In genomic region chr22:50205781-50206569, GRCh38 we compare ENCODE assay signal across 14 cellular contexts. TPM values are rescaled to one million over a fixed set of nuclear protein-coding genes. Genes with fewer than 3 reads are reported as not detected.
DNase-seq lines count a peak whose midpoint lies in the region; ATAC-seq and TF ChIP-seq lines count a peak whose summit lies in the region.
"Had no signal": no experiment of that assay in that cellular context is flagged by ENCODE, and none has a peak within 500 bp of the region (broad histone marks: within the 10 kb centered on the region; RNA-seq: fewer than 3 reads in every experiment).

No MANE protein-coding gene starts in this region.

- peaks cover 35% of the 10 kb centered on the region for H3K36me3 Mint-ChIP-seq in effector memory CD8-positive, alpha-beta T cell (ENCODE audit: insufficient read depth)

- intact Hi-C loops in Right ventricle myocardium superior (cut with DNase I) = loop anchor here (5.0 kb wide), 1 partner anchor 59 kb away; no protein-coding TSS in a partner anchor
- intact Hi-C loops in esophagus squamous epithelium (cut with DNase I) = no loop called here

- WGBS in esophagus squamous epithelium, 2 donors = 87 to 93% methylated on average over 27 to 34 of the region's 45 CpGs

- H3K36me3 ChIP-seq in cardiac muscle cell = peaks cover 27% of the 10 kb centered on the region
- H3K36me3 ChIP-seq in esophagus squamous epithelium = peaks cover 10 to 77% (median 22%) of the 10 kb centered on the region in 3 donors
- peaks cover 51% of the 10 kb centered on the region for H3K36me3 ChIP-seq in neutrophil

- peak overlapping the region; percentile 3 for H3K27ac ChIP-seq in cardiac muscle cell
- peak overlapping the region; percentile 5 to 61 (median 53) for H3K27ac ChIP-seq in esophagus squamous epithelium
- peak overlapping the region; percentile 40 for H3K27ac ChIP-seq in neutrophil
- H3K27ac ChIP-seq: epithelial cell of prostate had no signal

- H3K27me3 Mint-ChIP-seq in effector memory CD8-positive, alpha-beta T cell = no peaks in the 10 kb centered on the region

- peak overlapping the region in 1 of 2 donors; percentile 49 for H3K27ac Mint-ChIP-seq in effector memory CD8-positive, alpha-beta T cell

- peaks cover 18 to 26% of the 10 kb centered on the region in 2 donors for H3K4me1 Mint-ChIP-seq in effector memory CD8-positive, alpha-beta T cell (ENCODE audit: low read depth in 2 of 2)

- TF ChIP-seq CTCF in cardiac muscle cell (IDR thresholded peaks at IDR 0.05; ENCODE audit: low read depth, low read length) (no peak), esophagus squamous epithelium (IDR thresholded peaks at IDR 0.05) (no peak), neutrophil (IDR thresholded peaks at IDR 0.05) (no peak)

- no peaks in the 10 kb centered on the region for H3K9me3 ChIP-seq in cardiac muscle cell (ENCODE audit: low read depth)
- no peaks in the 10 kb centered on the region for H3K9me3 ChIP-seq in esophagus squamous epithelium
- H3K9me3 ChIP-seq in neutrophil = no peaks in the 10 kb centered on the region
- H3K9me3 ChIP-seq: mucosa of descending colon had no signal

- ATAC-seq in Right ventricle myocardium superior (ENCODE audit: poor library complexity) (no peak), HG02885 (IDR thresholded peaks at IDR 0.05; ENCODE audit: poor library complexity, unreplicated experiment) (no peak)
- no peak for ATAC-seq in effector memory CD8-positive, alpha-beta T cell (replicated peaks)

- DNase-seq in cardiac muscle cell (ENCODE audit: low read depth in 1 of 2, low spot score in 1 of 2) (no peak), Right ventricle myocardium superior (no peak), esophagus squamous epithelium (lab: John Stamatoyannopoulos, UW) (no peak)
- no peak for DNase-seq in effector memory CD8-positive, alpha-beta T cell
- DNase-seq: activated CD4-positive, alpha-beta T cell treated with anti-CD3 and anti-CD28 coated beads for 48 hours; foreskin melanocyte; NCI-H524 treated with DMSO at 0.1 percent for 48 hours; SHP77 treated with DMSO at 0.1 percent for 48 hours; stimulated activated CD4-positive, alpha-beta T cell treated with anti-CD3 and anti-CD28 coated beads, Interleukin-12 subunit alpha, Interleukin-12 subunit beta, amount 100 ng/mL, for 4 hours had no signal

- H3K4me1 ChIP-seq in cardiac muscle cell (ENCODE audit: low read depth) = peaks cover 10% of the 10 kb centered on the region
- peaks cover 8 to 65% (median 11%) of the 10 kb centered on the region in 3 donors for H3K4me1 ChIP-seq in esophagus squamous epithelium
- H3K4me1 ChIP-seq in neutrophil (ENCODE audit: control insufficient read depth in 1 of 2, insufficient read depth in 1 of 2, low read depth in 1 of 2, low read length in 1 of 2) = peaks cover 52 to 60% of the 10 kb centered on the region in 2 experiments

- no peaks in the 10 kb centered on the region for H3K27me3 ChIP-seq in cardiac muscle cell
- no peaks in the 10 kb centered on the region for H3K27me3 ChIP-seq in esophagus squamous epithelium
- no peaks in the 10 kb centered on the region for H3K27me3 ChIP-seq in neutrophil

- H3K4me3 ChIP-seq in cardiac muscle cell = no peak overlapping the region
- no peak overlapping the region for H3K4me3 ChIP-seq in esophagus squamous epithelium
- no peak overlapping the region for H3K4me3 ChIP-seq in neutrophil (ENCODE audit: low read depth in 1 of 2, low read length in 1 of 2)
- H3K4me3 ChIP-seq: mucosa of descending colon had no signal

- no peak for TF ChIP-seq POLR2A in esophagus squamous epithelium (IDR thresholded peaks at IDR 0.05)

- no peaks in the 10 kb centered on the region for H3K9me3 Mint-ChIP-seq in effector memory CD8-positive, alpha-beta T cell

- H3K4me3 Mint-ChIP-seq in effector memory CD8-positive, alpha-beta T cell = no peak overlapping the region

RNA-seq across cellular contexts. Expression of gene SELENOO, which starts 5.2 kb away (rescaled TPM):
- total RNA-seq in cardiac muscle cell = 39.4 and 54.5 TPM in 2 replicates
- polyA plus RNA-seq in cardiac muscle cell = 29.8 and 30.2 TPM in 2 replicates
- total RNA-seq in Right ventricle myocardium superior = 15.6 TPM
- total RNA-seq in esophagus squamous epithelium = 10 to 100 TPM; 23.9 to 36.3 (median 27.0) TPM

RNA-seq across cellular contexts. Expression of gene TRABD, which starts 20.3 kb away (rescaled TPM):
- 38.3 and 50.7 TPM in 2 replicates for total RNA-seq in cardiac muscle cell
- 59.6 and 72.3 TPM in 2 replicates for polyA plus RNA-seq in cardiac muscle cell
- 22.0 TPM for total RNA-seq in Right ventricle myocardium superior
- 10 to 100 TPM; 39.3 to 55.1 (median 45.8) TPM for total RNA-seq in esophagus squamous epithelium

RNA-seq across cellular contexts. Expression of gene PANX2, which starts 35.4 kb away (rescaled TPM):
- 22.1 and 30.9 TPM in 2 replicates for total RNA-seq in cardiac muscle cell
- polyA plus RNA-seq in cardiac muscle cell = 6.9 and 9.5 TPM in 2 replicates
- 0.43 TPM for total RNA-seq in Right ventricle myocardium superior
- 1 to 10 TPM; 1.6 to 4.5 (median 3.4) TPM for total RNA-seq in esophagus squamous epithelium
- total RNA-seq: renal cortical epithelial cell had no signal

RNA-seq across cellular contexts. Expression of gene TUBGCP6, which starts 38.8 kb away (rescaled TPM):
- total RNA-seq in cardiac muscle cell (32.9 and 46.1 TPM in 2 replicates), Right ventricle myocardium superior (14.1 TPM), esophagus squamous epithelium (10 to 100 TPM; 20.3 to 44.3 (median 32.2) TPM)
- 32.6 and 48.3 TPM in 2 replicates for polyA plus RNA-seq in cardiac muscle cell

RNA-seq across cellular contexts. Expression of gene HDAC10, which starts 45.1 kb away (rescaled TPM):
- total RNA-seq in cardiac muscle cell (28.4 and 57.3 TPM in 2 replicates), Right ventricle myocardium superior (12.0 TPM), esophagus squamous epithelium (10 to 100 TPM; 18.2 to 46.3 (median 35.6) TPM)
- 19.8 and 20.8 TPM in 2 replicates for polyA plus RNA-seq in cardiac muscle cell

Comparison
In these comparisons a context has a peak if more than half of its experiments do, and no peak if none do; other contexts are left out.
1. H3K27ac ChIP-seq: peak in every context shown above with its lines; median percentile 53 in esophagus squamous epithelium; 40 in neutrophil; 3 in cardiac muscle cell.